9 cellular contexts compared by ENCODE assay signal in genomic region chr15:63860161-63860954, GRCh38. TPM values are rescaled to one million over a fixed set of nuclear protein-coding genes. Genes with fewer than 3 reads are reported as not detected.
A peak's percentile ranks its signal among the peaks of the same experiment; 100 is the strongest.
DNase-seq lines count a peak whose midpoint lies in the region; ATAC-seq, FAIRE-seq and TF ChIP-seq lines count a peak whose summit lies in the region.
"Had no signal": no experiment of that assay in that cellular context is flagged by ENCODE, and none has a peak within 500 bp of the region (broad histone marks: within the 10 kb centered on the region; RNA-seq: fewer than 3 reads in every experiment).

No MANE protein-coding gene starts in this region.

- H3K27ac ChIP-seq in adrenal gland: no peak overlapping the region
- no peak overlapping the region for H3K27ac ChIP-seq in coronary artery
- H3K27ac ChIP-seq in kidney (ENCODE audit: low read depth in 2 of 2, low read length in 2 of 2): no peak overlapping the region

- TF ChIP-seq CTCF in GM12865 (IDR thresholded peaks at IDR 0.05; ENCODE audit: insufficient read depth, low read depth, low read length, missing control alignments) (no peak), adrenal gland (IDR thresholded peaks at IDR 0.05) (no peak), coronary artery (IDR thresholded peaks at IDR 0.05) (no peak), kidney (IDR thresholded peaks at IDR 0.05; ENCODE audit: borderline replicate concordance, extremely low read depth, insufficient read depth) (no peak)

- no peak overlapping the region for H3K4me3 ChIP-seq in GM12865 (ENCODE audit: low read depth, low read length)
- no peak overlapping the region for H3K4me3 ChIP-seq in adrenal gland
- no peak overlapping the region for H3K4me3 ChIP-seq in coronary artery
- H3K4me3 ChIP-seq in kidney (ENCODE audit: low read length in 2 of 2): no peak overlapping the region

- WGBS in adrenal gland, 4 donors: 65 to 92% (median 76%) methylated on average over 5 of the region's 5 CpGs

- H3K27me3 Mint-ChIP-seq in activated T-helper 1 cell treated with anti-CD3 and anti-CD28 coated beads, Interleukin-12 subunit alpha, Interleukin-12 subunit beta, Interleukin-2, Interleukin-4 antibody, amounts not matched to agents 30 ng/mL and 10 ng/mL and 1 ng/mL, durations not matched to agents 14 hours and 24 hours and 36 hours (ENCODE audit: insufficient read depth): no peaks in the 10 kb centered on the region

- H3K27me3 ChIP-seq in adrenal gland: no peaks in the 10 kb centered on the region

- no peak for ATAC-seq in GM21515 (IDR thresholded peaks at IDR 0.05; ENCODE audit: unreplicated experiment)

- FAIRE-seq in kidney (lab: Jason Lieb, UNC): no peak

- peaks cover 37% of the 10 kb centered on the region for H3K4me1 Mint-ChIP-seq in activated T-helper 1 cell treated with anti-CD3 and anti-CD28 coated beads, Interleukin-12 subunit alpha, Interleukin-12 subunit beta, Interleukin-2, Interleukin-4 antibody, amounts not matched to agents 30 ng/mL and 10 ng/mL and 1 ng/mL, durations not matched to agents 14 hours and 24 hours and 36 hours (ENCODE audit: low read depth)

- no peaks in the 10 kb centered on the region for H3K9me3 Mint-ChIP-seq in activated T-helper 1 cell treated with anti-CD3 and anti-CD28 coated beads, Interleukin-12 subunit alpha, Interleukin-12 subunit beta, Interleukin-2, Interleukin-4 antibody, amounts not matched to agents 30 ng/mL and 10 ng/mL and 1 ng/mL, durations not matched to agents 14 hours and 24 hours and 36 hours

- H3K9ac ChIP-seq in kidney (ENCODE audit: low read length in 2 of 2): no peak overlapping the region

- peak; percentile 53 for DNase-seq in GM12865 (ENCODE audit: low read depth)
- peak; percentile 28 for DNase-seq in SKM-1 treated with dmso at 0.1 percent for 144 hours (lab: John Stamatoyannopoulos, UW; ENCODE audit: unreplicated experiment)
- peak; percentile 44 for DNase-seq in activated T-helper 1 cell treated with anti-CD3 and anti-CD28 coated beads, Interleukin-12 subunit alpha, Interleukin-12 subunit beta, Interleukin-2, Interleukin-4 antibody, amounts not matched to agents 30 ng/mL and 10 ng/mL and 1 ng/mL, durations not matched to agents 14 hours and 24 hours and 36 hours (ENCODE audit: low spot score)
- DNase-seq in stimulated activated CD4-positive, alpha-beta T cell treated with anti-CD3 and anti-CD28 coated beads, Interleukin-1b, Interleukin-23, amount 100 ng/mL, for 24 hours (ENCODE audit: low read depth in 4 of 4, low spot score in 1 of 4): peak in 3 of 4 experiments; percentile 11 to 26 (median 20)
- no peak for DNase-seq in adrenal gland
- DNase-seq in coronary artery (ENCODE audit: low spot score): no peak
- DNase-seq in kidney: no peak
- DNase-seq: KG1 had no signal

- H3K27ac Mint-ChIP-seq in activated T-helper 1 cell treated with anti-CD3 and anti-CD28 coated beads, Interleukin-12 subunit alpha, Interleukin-12 subunit beta, Interleukin-2, Interleukin-4 antibody, amounts not matched to agents 30 ng/mL and 10 ng/mL and 1 ng/mL, durations not matched to agents 14 hours and 24 hours and 36 hours: peak overlapping the region; percentile 64

- peak overlapping the region; percentile 20 for H3K4me3 Mint-ChIP-seq in activated T-helper 1 cell treated with anti-CD3 and anti-CD28 coated beads, Interleukin-12 subunit alpha, Interleukin-12 subunit beta, Interleukin-2, Interleukin-4 antibody, amounts not matched to agents 30 ng/mL and 10 ng/mL and 1 ng/mL, durations not matched to agents 14 hours and 24 hours and 36 hours

- H3K4me1 ChIP-seq in adrenal gland (replicated peaks in 1 of 2) (no peaks in the 10 kb centered on the region), kidney (ENCODE audit: control insufficient read depth in 1 of 2, insufficient read depth in 1 of 2, low read depth in 1 of 2, low read length in 2 of 2) (no peaks in the 10 kb centered on the region)

- H3K9me3 ChIP-seq in adrenal gland (replicated peaks in 1 of 3) (no peaks in the 10 kb centered on the region), kidney (ENCODE audit: control insufficient read depth in 1 of 2, low read length in 2 of 2) (no peaks in the 10 kb centered on the region)

- no peaks in the 10 kb centered on the region for H3K36me3 Mint-ChIP-seq in activated T-helper 1 cell treated with anti-CD3 and anti-CD28 coated beads, Interleukin-12 subunit alpha, Interleukin-12 subunit beta, Interleukin-2, Interleukin-4 antibody, amounts not matched to agents 30 ng/mL and 10 ng/mL and 1 ng/mL, durations not matched to agents 14 hours and 24 hours and 36 hours (ENCODE audit: low read depth)

- intact Hi-C loops in activated T-helper 1 cell treated with anti-CD3 and anti-CD28 coated beads, Interleukin-12 subunit alpha, Interleukin-12 subunit beta, Interleukin-2, Interleukin-4 antibody, amounts not matched to agents 30 ng/mL and 10 ng/mL and 1 ng/mL, durations not matched to agents 14 hours and 24 hours and 36 hours (cut with micrococcal nuclease): loop anchor here (1.0 kb wide), 1 partner anchor 10 kb away; no protein-coding TSS in a partner anchor
- intact Hi-C loops in adrenal gland (cut with DNase I) (no loop called here), kidney (cut with DNase I) (no loop called here)

- TF ChIP-seq POLR2A in adrenal gland (IDR thresholded peaks at IDR 0.05): no peak

- H3K36me3 ChIP-seq in adrenal gland (replicated peaks in 1 of 2): no peaks in the 10 kb centered on the region
- no peaks in the 10 kb centered on the region for H3K36me3 ChIP-seq in kidney (ENCODE audit: control insufficient read depth in 1 of 2, insufficient read depth in 2 of 2, low read length in 2 of 2)

RNA-seq across cellular contexts. Expression of gene HERC1, which starts 26.6 kb away (rescaled TPM):
- 67.5 and 76.8 TPM in 2 replicates for total RNA-seq in activated T-helper 1 cell treated with anti-CD3 and anti-CD28 coated beads, Interleukin-12 subunit alpha, Interleukin-12 subunit beta, Interleukin-2, Interleukin-4 antibody, amounts not matched to agents 30 ng/mL and 10 ng/mL and 1 ng/mL, durations not matched to agents 14 hours and 24 hours and 36 hours
- total RNA-seq in adrenal gland: 100 to 1,000 TPM in 3 of 8 donors, 10 to 100 TPM in 5; 59.6 to 143 (median 88.8) TPM
- polyA plus RNA-seq in adrenal gland: 10 to 100 TPM; 20.8 to 38.2 (median 31.2) TPM
- 77.3 TPM for total RNA-seq in kidney
- 19.1 TPM for polyA plus RNA-seq in kidney (ENCODE audit: insufficient read depth, low read depth, low replicate concordance)

Comparison
In these comparisons a context has a peak if more than half of its experiments do, and no peak if none do; other contexts are left out.
1. DNase-seq: peak in GM12865 (single experiment), SKM-1 treated with dmso at 0.1 percent for 144 hours (single experiment), activated T-helper 1 cell treated with anti-CD3 and anti-CD28 coated beads, Interleukin-12 subunit alpha, Interleukin-12 subunit beta, Interleukin-2, Interleukin-4 antibody, amounts not matched to agents 30 ng/mL and 10 ng/mL and 1 ng/mL, durations not matched to agents 14 hours and 24 hours and 36 hours (single experiment) and stimulated activated CD4-positive, alpha-beta T cell treated with anti-CD3 and anti-CD28 coated beads, Interleukin-1b, Interleukin-23, amount 100 ng/mL, for 24 hours (3 of 4); none in adrenal gland (0 of 7), coronary artery (single experiment) and kidney (single experiment).